1 cellular context compared by ENCODE assay signal in the genomic region with DNA sequence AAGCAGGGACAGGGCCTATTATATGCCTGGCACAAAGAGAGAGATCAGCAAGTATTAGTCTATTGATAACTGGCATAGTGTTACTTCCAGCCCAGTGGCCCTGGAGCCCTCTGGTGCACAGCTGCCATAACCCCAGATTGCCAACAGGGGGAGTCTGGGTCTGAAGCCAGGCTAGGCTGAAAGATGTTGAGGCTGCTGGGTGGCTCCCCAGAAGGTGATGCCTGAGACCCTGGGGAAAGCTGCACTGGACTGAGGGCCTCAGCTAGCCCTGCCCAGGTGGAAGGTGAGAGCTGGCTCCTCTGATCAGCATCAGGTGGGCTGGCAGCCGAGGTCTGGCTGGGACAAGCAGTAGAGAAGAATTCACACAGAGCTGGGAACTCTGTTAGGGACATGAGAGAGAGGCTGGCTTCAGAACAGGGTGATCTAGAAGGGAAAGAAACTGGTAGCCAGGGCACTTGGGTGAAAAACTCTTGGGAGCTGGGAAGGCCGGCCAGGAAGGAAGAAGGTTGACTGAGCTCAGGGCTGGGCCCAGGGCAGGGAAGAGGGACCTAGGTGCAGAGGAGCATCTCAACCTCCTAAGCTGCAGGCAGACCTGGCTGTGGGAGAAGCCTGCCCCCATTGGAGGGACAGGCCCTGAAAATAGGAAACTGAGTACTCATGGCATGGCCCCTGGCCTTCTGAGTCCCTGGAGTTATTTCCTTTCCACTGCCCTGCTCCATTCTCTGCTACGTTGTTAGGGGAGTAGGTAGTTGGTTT.
TF ChIP-seq lines count a peak whose summit lies in the region.

No MANE protein-coding gene starts in this region.

TF ChIP-seq in SK-N-SH, 30 proteins besides CTCF, POLR2A, EP300 and RAD21:
- TF ChIP-seq POLR2AphosphoS5 (IDR thresholded peaks at IDR 0.05; ENCODE audit: low read depth, low read length) = no peak
